ENCODE assay signal across 7 cellular contexts in the genomic region with DNA sequence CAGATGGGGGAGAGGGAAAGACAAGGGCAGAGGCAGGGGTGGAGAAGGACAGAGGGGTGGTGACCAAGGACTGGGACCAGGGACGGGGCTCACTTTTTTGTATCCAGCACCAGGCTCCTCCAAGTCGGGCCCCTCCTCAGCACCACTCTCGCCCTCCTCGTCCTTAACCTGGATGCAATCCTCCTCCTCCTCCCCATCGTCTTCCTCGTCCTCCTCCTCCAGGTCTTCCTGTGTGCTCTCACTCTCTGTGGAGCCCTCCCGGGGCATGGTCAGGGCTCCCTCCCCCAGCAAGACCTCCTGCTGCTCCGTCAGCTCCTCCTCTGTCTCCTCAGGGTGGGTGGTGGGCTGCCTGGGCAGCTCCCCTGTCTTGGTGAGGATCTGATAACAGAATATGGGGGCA.
DNase-seq lines count a peak whose midpoint lies in the region; TF ChIP-seq lines count a peak whose summit lies in the region.
"Had no signal": no experiment of that assay in that cellular context is flagged by ENCODE, and none has a peak within 500 bp of the region (broad histone marks: within the 10 kb centered on the region; RNA-seq: fewer than 3 reads in every experiment).

No MANE protein-coding gene starts in this region.

- POLR2A ChIA-PET in AG04449 (lab: Yijun Ruan, JAX) = interaction anchor here (0.7 to 1.5 kb wide), 5 partner anchors 8 to 29 kb away, joined by 3 to 6 read pairs (median 4); a partner anchor contains a TSS
- POLR2A ChIA-PET in RWPE1 (lab: Yijun Ruan, JAX; ENCODE audit: low non-redundant PET) = interaction anchor here (0.7 kb wide), 1 partner anchor 37 kb away, joined by 3 read pairs; a partner anchor contains a TSS

- peak overlapping the region; percentile 90 for H3K27ac ChIP-seq in RWPE1

- DNase-seq in AG04449 (ENCODE audit: low read depth, low spot score) (no peak), RWPE1 (ENCODE audit: low spot score) (no peak), iPS-NIHi11 (ENCODE audit: low spot score) (peak; percentile 33), amniotic stem cell (lab: John Stamatoyannopoulos, UW) (no peak), NOMO-1 (lab: John Stamatoyannopoulos, UW; ENCODE audit: unreplicated experiment in 2 of 2) (no peak), NCI-H2227 treated with DMSO at 0.1 percent for 48 hours (lab: John Stamatoyannopoulos, UW) (no peak)
- DNase-seq: activated gamma-delta T cell treated with Interleukin-2 at 50 U/mL for 16 hours had no signal

- TF ChIP-seq CTCF in AG04449 (IDR thresholded peaks at IDR 0.05; ENCODE audit: insufficient read depth, low read length, missing control alignments) (no peak), RWPE1 (conservative IDR thresholded peaks at IDR 0.05; ENCODE audit: low read depth) (no peak)

- CTCF ChIA-PET in AG04449 (lab: Yijun Ruan, JAX) = interaction anchor here (1.2 to 6.2 kb wide), 4 partner anchors 12 to 32 kb away, joined by 4 to 39 read pairs (median 13); a partner anchor contains a TSS
- CTCF ChIA-PET in RWPE1 (lab: Yijun Ruan, JAX) = interaction anchor here (0.6 to 1.6 kb wide), 5 partner anchors 26 to 935 kb away, joined by 3 to 5 read pairs (median 3); a partner anchor contains a TSS

- H3K4me3 ChIP-seq in AG04449 (ENCODE audit: low read depth, low read length) = 0 out of 2 replicates have a peak overlapping the region, but pooled peaks have one; percentile 8
